19 cellular contexts compared by ENCODE assay signal in the genomic region with DNA sequence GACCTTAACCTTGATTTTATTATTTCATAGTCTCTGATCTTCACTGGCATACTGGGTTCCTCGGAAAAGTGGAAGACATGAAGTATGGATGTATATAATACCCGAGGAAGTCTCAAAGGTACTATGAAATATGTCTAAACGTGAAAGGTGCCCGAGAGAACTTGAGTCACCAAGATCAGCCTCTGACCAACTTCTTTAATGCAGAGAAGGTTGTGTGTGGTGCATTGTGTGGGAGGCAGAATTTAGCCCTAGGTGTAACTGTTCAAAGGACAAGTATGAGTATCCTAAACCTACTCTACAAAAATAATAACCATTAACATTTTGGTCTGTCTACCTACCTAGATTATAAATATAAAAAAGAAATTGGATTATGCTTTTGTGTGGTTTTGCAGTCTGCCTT. TPM values are rescaled to one million over a fixed set of nuclear protein-coding genes. Genes with fewer than 3 reads are reported as not detected.
DNase-seq lines count a peak whose midpoint lies in the region; ATAC-seq, FAIRE-seq and TF ChIP-seq lines count a peak whose summit lies in the region.
"Had no signal": no experiment of that assay in that cellular context is flagged by ENCODE, and none has a peak within 500 bp of the region (broad histone marks: within the 10 kb centered on the region; RNA-seq: fewer than 3 reads in every experiment).

No MANE protein-coding gene starts in this region.

- H3K9me3 ChIP-seq in mammary epithelial cell (replicated peaks; ENCODE audit: insufficient read depth, low read length) = no peaks in the 10 kb centered on the region
- H3K9me3 ChIP-seq: BE2C, Caco-2 had no signal

- H3K27me3 ChIP-seq in mammary epithelial cell (ENCODE audit: insufficient read depth, low read length) = no peaks in the 10 kb centered on the region
- H3K27me3 ChIP-seq: BE2C had no signal

- peak overlapping the region; percentile 35 for H3K27ac ChIP-seq in mammary epithelial cell (ENCODE audit: insufficient read depth, low read depth, low read length)
- H3K27ac ChIP-seq: C4-2B, HL-60 had no signal

- H4K20me1 ChIP-seq in mammary epithelial cell (ENCODE audit: insufficient read depth, low read length) = no peaks in the 10 kb centered on the region

- in situ Hi-C loops in mammary epithelial cell (cut with MboI; ENCODE audit: low sequenced_read_pairs in 2 of 2) = no loop called here
- in situ Hi-C loops in G401 (cut with HindIII; ENCODE audit: low sequenced_read_pairs) = no loop called here

- peaks cover 58% of the 10 kb centered on the region for H3K4me1 ChIP-seq in mammary epithelial cell (ENCODE audit: insufficient read depth, low read length)
- H3K4me1 ChIP-seq: BE2C, Caco-2 had no signal

- FAIRE-seq in D721Med (lab: Jason Lieb, UNC) = peak; percentile 11
- FAIRE-seq: A204.1 had no signal

- peak overlapping the region; percentile 60 for H3K4me2 ChIP-seq in mammary epithelial cell (ENCODE audit: insufficient read depth, low read depth, low read length)
- H3K4me2 ChIP-seq: GM23338 had no signal

- peak overlapping the region; percentile 4 for H2AFZ ChIP-seq in mammary epithelial cell (ENCODE audit: low read depth, low read length)
- H2AFZ ChIP-seq: GM23338 had no signal

- no TSS peak for BruUV-seq in mammary epithelial cell (replicated peaks; lab: Mats Ljungman, UMichigan)

- DNase-seq in D721Med (ENCODE audit: insufficient read length, low spot score) (no peak), mammary epithelial cell (peak; percentile 75), SIG-M5 (lab: John Stamatoyannopoulos, UW) (no peak), kidney tubule cell (ENCODE audit: low spot score) (no peak), G401 (ENCODE audit: low spot score) (no peak)
- DNase-seq: ACHN; BE2C; Caco-2; CD4-positive, alpha-beta T cell; DMS153; DMS79; H7; HFFc6 had no signal

- intact Hi-C loops in mammary epithelial cell (cut with micrococcal nuclease) = no loop called here

- peak; percentile 15 for ATAC-seq in esophagus mucosa
- ATAC-seq: HCT116 had no signal

- WGBS in mammary epithelial cell (ENCODE audit: low coverage, missing lambda C conversion rate) = 15% methylated on average over 4 of the region's 4 CpGs

- dilution Hi-C loops in mammary epithelial cell (cut with HindIII; ENCODE audit: low sequenced_read_pairs) = no loop called here

- no peak overlapping the region for H3K9ac ChIP-seq in mammary epithelial cell (ENCODE audit: insufficient read depth, low read length)

- H3K36me3 ChIP-seq in mammary epithelial cell (ENCODE audit: insufficient read depth, low read length) = no peaks in the 10 kb centered on the region
- H3K36me3 ChIP-seq: BE2C had no signal

- H3K79me2 ChIP-seq in mammary epithelial cell (ENCODE audit: insufficient read depth, low read length) = peaks cover 48% of the 10 kb centered on the region

- CTCF ChIA-PET in mammary epithelial cell (lab: Charles Lee; ENCODE audit: low non-redundant PET) = no interaction called here

- TF ChIP-seq CTCF in D721Med (IDR thresholded peaks at IDR 0.05; ENCODE audit: insufficient read depth, missing control alignments) (no peak), mammary epithelial cell (conservative IDR thresholded peaks at IDR 0.05 in 1 of 2, IDR thresholded peaks at IDR 0.05 in 1 of 2; ENCODE audit: extremely low read depth in 1 of 2, insufficient read depth in 1 of 2, low read depth in 1 of 2, low read length in 2 of 2) (no peak)

- no peak overlapping the region for H3K4me3 ChIP-seq in mammary epithelial cell (replicated peaks in 1 of 3; ENCODE audit: insufficient read depth in 1 of 3, low read depth in 2 of 3, low read length in 3 of 3)
- H3K4me3 ChIP-seq: GM23338 had no signal

RNA-seq across cellular contexts. Expression of gene OSBPL6, which starts 36.1 kb away (rescaled TPM):
- total RNA-seq in mammary epithelial cell (10 to 100 TPM; 32.2 to 32.9 TPM), esophagus mucosa (6.5 TPM)
- 15.1 TPM for polyA plus RNA-seq in mammary epithelial cell
- 26.4 TPM for polyA minus RNA-seq in mammary epithelial cell
- total RNA-seq in G401 (2014; rRNA removed; shearing (Covaris generic)) = 1.5 and 3.4 TPM in 2 replicates
